1 cellular context compared by ENCODE assay signal in the genomic region with DNA sequence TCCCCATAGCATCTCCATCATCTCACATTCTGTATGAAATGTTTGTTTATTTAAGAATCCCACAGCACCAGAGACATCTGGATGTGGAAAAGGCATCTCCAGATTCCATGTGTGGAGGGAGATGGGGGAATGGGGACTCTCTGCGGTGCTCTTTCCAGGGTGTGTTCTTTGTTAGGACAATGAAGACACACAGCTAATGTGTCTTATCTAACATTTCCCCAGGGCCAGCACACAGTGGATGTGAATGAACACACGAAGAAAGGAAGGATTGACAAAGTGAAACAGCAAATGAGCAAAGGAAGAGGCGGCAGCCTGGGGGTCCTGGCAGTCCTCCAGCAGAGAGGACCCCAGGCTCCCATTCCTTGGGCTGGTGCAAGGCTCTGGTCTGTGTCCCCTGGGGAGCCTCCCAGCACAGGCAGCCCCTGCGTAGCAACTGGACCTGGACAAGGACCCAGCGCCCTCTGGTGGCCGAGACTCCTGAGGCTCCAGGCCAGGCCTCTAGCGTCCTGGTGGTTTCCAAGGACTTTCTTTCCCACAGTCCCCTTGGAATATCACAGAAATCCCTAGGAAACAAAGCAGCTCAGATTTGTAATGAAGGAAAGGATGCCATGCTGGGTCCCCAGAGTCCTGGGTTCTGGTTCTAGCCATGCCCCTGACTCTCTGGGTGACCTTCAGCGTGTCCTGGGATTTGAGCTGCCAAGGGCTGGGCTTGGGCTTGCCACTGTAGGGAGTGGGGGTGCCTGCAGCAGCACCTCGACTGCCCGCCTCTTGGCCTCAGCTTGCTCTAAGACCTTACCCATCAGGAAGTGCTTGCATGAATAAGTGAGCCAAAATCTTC.
A peak's percentile ranks its signal among the peaks of the same experiment; 100 is the strongest.
TF ChIP-seq lines count a peak whose summit lies in the region.

No MANE protein-coding gene starts in this region.

TF ChIP-seq in IMR-90, 13 proteins besides CTCF, POLR2A, EP300 and RAD21:
- peak; percentile 88 for TF ChIP-seq SMC3 (IDR thresholded peaks at IDR 0.05; ENCODE audit: low read depth, low read length)
- TF ChIP-seq MAZ (IDR thresholded peaks at IDR 0.05; ENCODE audit: borderline replicate concordance, low read depth, low read length), result peak; percentile 76
- TF ChIP-seq NFE2L2 (IDR thresholded peaks at IDR 0.05; ENCODE audit: low read depth, low read length), result no peak
